Comparison of ENCODE assay signal across 20 cellular contexts in the genomic region with DNA sequence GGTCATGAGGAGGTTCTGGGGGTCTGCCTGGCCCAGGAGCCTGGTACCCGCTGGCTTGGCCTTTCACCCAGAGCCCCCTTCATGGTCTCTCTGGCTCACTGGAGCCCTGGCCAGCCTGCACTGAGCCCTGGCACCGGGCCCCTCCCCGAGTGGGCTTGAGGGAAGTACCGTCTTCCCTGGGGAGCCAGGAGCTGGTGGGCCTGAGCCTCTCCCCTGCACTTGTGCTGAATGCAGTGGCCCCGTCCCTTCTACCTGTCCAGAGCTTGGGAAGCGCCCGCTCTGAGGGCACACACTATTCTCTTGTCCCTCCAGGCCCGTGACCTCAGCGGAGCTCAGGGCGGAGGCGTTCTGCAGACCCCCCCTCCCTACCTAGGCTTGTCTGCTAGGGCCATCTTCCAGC.
DNase-seq lines count a peak whose midpoint lies in the region; ATAC-seq, FAIRE-seq and TF ChIP-seq lines count a peak whose summit lies in the region.
"Had no signal": no experiment of that assay in that cellular context is flagged by ENCODE, and none has a peak within 500 bp of the region (broad histone marks: within the 10 kb centered on the region; RNA-seq: fewer than 3 reads in every experiment).

No MANE protein-coding gene starts in this region.

- intact Hi-C loops in CD14-positive monocyte (cut with micrococcal nuclease) (no loop called here), sciatic nerve (cut with DNase I) (no loop called here)

- no peak for TF ChIP-seq CTCF in CD14-positive monocyte (IDR thresholded peaks at IDR 0.05)

- H3K36me3 Mint-ChIP-seq in CD14-positive monocyte, result peaks cover 72 to 91% of the 10 kb centered on the region in 2 donors

- ATAC-seq in sciatic nerve, result no peak
- no peak for ATAC-seq in GM21423 (IDR thresholded peaks at IDR 0.05; ENCODE audit: unreplicated experiment)
- ATAC-seq: GM12878 had no signal

- no peak overlapping the region for H3K27ac Mint-ChIP-seq in CD14-positive monocyte
- H3K27ac Mint-ChIP-seq: CD4-positive, alpha-beta T cell had no signal

- peaks cover 23% of the 10 kb centered on the region for H3K4me1 Mint-ChIP-seq in CD14-positive monocyte

- FAIRE-seq in GM12892 (lab: Jason Lieb, UNC), result no peak
- FAIRE-seq: GM12878, H1 had no signal

- H3K4me3 Mint-ChIP-seq in CD14-positive monocyte, result no peak overlapping the region
- H3K4me3 Mint-ChIP-seq: CD4-positive, alpha-beta T cell had no signal

- H3K27me3 Mint-ChIP-seq in CD14-positive monocyte (ENCODE audit: low read depth in 3 of 3), result peaks cover 0 to 4% (median 0%) of the 10 kb centered on the region in 3 donors
- H3K27me3 Mint-ChIP-seq: CD4-positive, alpha-beta T cell had no signal

- H3K9me3 Mint-ChIP-seq in CD14-positive monocyte, result no peaks in the 10 kb centered on the region
- H3K9me3 Mint-ChIP-seq: CD4-positive, alpha-beta T cell had no signal

- DNase-seq in CD14-positive monocyte (ENCODE audit: low spot score) (peak; percentile 37), GM12892 (ENCODE audit: insufficient read length) (peak; percentile 18), islet precursor cell (peak; percentile 54), sciatic nerve (ENCODE audit: low spot score) (peak; percentile 54), NCI-H1436 treated with DMSO at 0.1 percent for 48 hours (lab: John Stamatoyannopoulos, UW) (no peak), NCI-H526 treated with DMSO at 0.1 percent for 48 hours (lab: John Stamatoyannopoulos, UW) (no peak)
- DNase-seq: COR-L47; DMS79 treated with DMSO at 0.1 percent for 48 hours; KG1; NCI-H1092; NCI-H1436; NCI-H2029; NCI-H2227 treated with DMSO at 0.1 percent for 48 hours; NCI-H510A; NCI-H748 treated with DMSO at 0.1 percent for 48 hours; NK-92 treated with Interleukin-12 subunit alpha and Interleukin-12 subunit beta, amount 100 ng/mL, for 24 hours had no signal

- no peak for TF ChIP-seq POLR2A in GM12892 (IDR thresholded peaks at IDR 0.05; ENCODE audit: low read depth, low read length)

Comparison
In these comparisons a context has a peak if more than half of its experiments do, and no peak if none do; other contexts are left out.
1. DNase-seq: peak in CD14-positive monocyte (single experiment), GM12892 (single experiment), islet precursor cell (single experiment) and sciatic nerve (single experiment); none in NCI-H1436 treated with DMSO at 0.1 percent for 48 hours (single experiment) and NCI-H526 treated with DMSO at 0.1 percent for 48 hours (single experiment).